9 cellular contexts compared by ENCODE assay signal in genomic region chr14:100374270-100374669, GRCh38. TPM values are rescaled to one million over a fixed set of nuclear protein-coding genes. Genes with fewer than 3 reads are reported as not detected.
A peak's percentile ranks its signal among the peaks of the same experiment; 100 is the strongest.
DNase-seq lines count a peak whose midpoint lies in the region; ATAC-seq and TF ChIP-seq lines count a peak whose summit lies in the region.
"Had no signal": no experiment of that assay in that cellular context is flagged by ENCODE, and none has a peak within 500 bp of the region (broad histone marks: within the 10 kb centered on the region; RNA-seq: fewer than 3 reads in every experiment).

No MANE protein-coding gene starts in this region.

- H3K56ac ChIP-seq in H9 (ENCODE audit: insufficient read length, low read depth, low read length), result no peak overlapping the region

- no peaks in the 10 kb centered on the region for H3K79me2 ChIP-seq in H9 (ENCODE audit: insufficient read depth, low read length)

- peaks cover 0 to 5% (median 0%) of the 10 kb centered on the region in 3 donors for H3K36me3 ChIP-seq in skeletal muscle tissue (ENCODE audit: control insufficient read depth in 3 of 3, insufficient read depth in 3 of 3, low read length in 3 of 3)

- no peak overlapping the region for H2BK20ac ChIP-seq in H9 (ENCODE audit: low read depth, low read length, poor library complexity, severe bottlenecking)

- H2BK12ac ChIP-seq in H9 (ENCODE audit: insufficient read length, low read depth, low read length), result no peak overlapping the region

- H3K14ac ChIP-seq in H9 (ENCODE audit: insufficient read depth, low read length), result no peak overlapping the region

- no CpG with 5 or more reads among the region's 2 CpGs for WGBS in H9 (ENCODE audit: extremely low coverage, insufficient read length, low lambda C conversion rate)

- H2BK5ac ChIP-seq in H9 (ENCODE audit: insufficient read length, low read length), result no peak overlapping the region

- peak overlapping the region in 1 of 3 experiments; percentile 40; a peak in 2 of 7 replicates for H3K27ac Mint-ChIP-seq in H9
- peak overlapping the region; percentile 95 for H3K27ac Mint-ChIP-seq in T-helper 1 cell treated with Interleukin-12 subunit alpha and Interleukin-12 subunit beta and Interleukin-4 antibody, amounts not matched to agents 30 μg/mL and 1 μg/mL, for 36 hours

- H3K4me2 ChIP-seq in H9 (ENCODE audit: insufficient read depth, insufficient read length, low read length), result peak overlapping the region; percentile 77

- no peak overlapping the region for H3K4ac ChIP-seq in H9 (ENCODE audit: low read depth, low read length)

- no peak overlapping the region for H3T11ph ChIP-seq in H9 (ENCODE audit: low read length)

- TF ChIP-seq CTCF in H9 (conservative IDR thresholded peaks at IDR 0.05) (no peak), fibroblast of the aortic adventitia (IDR thresholded peaks at IDR 0.05; ENCODE audit: insufficient read depth, low read length) (no peak)

- H3K27ac ChIP-seq in H9 (ENCODE audit: insufficient read length, low read depth, low read length) (no peak overlapping the region), skeletal muscle tissue (ENCODE audit: low read depth, low read length) (peak overlapping the region; percentile 94)

- no peak for ATAC-seq in HG03097 (IDR thresholded peaks at IDR 0.05; ENCODE audit: low FRiP score, unreplicated experiment)

- H4K91ac ChIP-seq in H9 (ENCODE audit: insufficient read length, low read depth, low read length), result no peak overlapping the region

- no peaks in the 10 kb centered on the region for H3K9me3 ChIP-seq in H9 (ENCODE audit: control insufficient read depth, low read depth, low read length)
- no peaks in the 10 kb centered on the region for H3K9me3 ChIP-seq in skeletal muscle tissue (ENCODE audit: control insufficient read depth in 3 of 3, low read length in 3 of 3)

- peaks cover 16% of the 10 kb centered on the region for H3K23me2 ChIP-seq in H9 (ENCODE audit: insufficient read length, low read depth, low read length, poor library complexity, severe bottlenecking)

- peaks cover 46 to 49% of the 10 kb centered on the region in 2 experiments for H3K4me1 Mint-ChIP-seq in H9
- peaks cover 45% of the 10 kb centered on the region for H3K4me1 Mint-ChIP-seq in T-helper 1 cell treated with Interleukin-12 subunit alpha and Interleukin-12 subunit beta and Interleukin-4 antibody, amounts not matched to agents 30 μg/mL and 1 μg/mL, for 36 hours (ENCODE audit: low read depth)

- H3K4me1 ChIP-seq in H9 (ENCODE audit: insufficient read depth, low read length) (peaks cover 7% of the 10 kb centered on the region; the same call in 1 of the 2 replicates), skeletal muscle tissue (ENCODE audit: control insufficient read depth in 3 of 3, insufficient read depth in 3 of 3, low read length in 3 of 3) (peaks cover 22 to 32% (median 25%) of the 10 kb centered on the region in 3 donors)

- H3K27me3 Mint-ChIP-seq in H9 (ENCODE audit: low read depth), result no peaks in the 10 kb centered on the region
- H3K27me3 Mint-ChIP-seq in T-helper 1 cell treated with Interleukin-12 subunit alpha and Interleukin-12 subunit beta and Interleukin-4 antibody, amounts not matched to agents 30 μg/mL and 1 μg/mL, for 36 hours (ENCODE audit: low read depth), result no peaks in the 10 kb centered on the region

- H2AK5ac ChIP-seq in H9 (ENCODE audit: insufficient read length, low read length), result no peak overlapping the region

- H3K27me3 ChIP-seq in H9 (ENCODE audit: insufficient read depth, low read length), result no peaks in the 10 kb centered on the region
- H3K27me3 ChIP-seq in skeletal muscle tissue (ENCODE audit: control insufficient read depth in 3 of 3, insufficient read depth in 3 of 3, low read length in 3 of 3), result no peaks in the 10 kb centered on the region

- no peak overlapping the region for H3K18ac ChIP-seq in H9 (ENCODE audit: insufficient read length, low read depth, low read length)

- no peak overlapping the region for H4K5ac ChIP-seq in H9 (ENCODE audit: insufficient read length, low read depth, low read length)

- peaks cover 0 to 2% of the 10 kb centered on the region in 2 experiments; a peak in 2 of 5 replicates for H3K9me3 Mint-ChIP-seq in H9
- no peaks in the 10 kb centered on the region for H3K9me3 Mint-ChIP-seq in T-helper 1 cell treated with Interleukin-12 subunit alpha and Interleukin-12 subunit beta and Interleukin-4 antibody, amounts not matched to agents 30 μg/mL and 1 μg/mL, for 36 hours

- H3K4me3 ChIP-seq in fibroblast of the aortic adventitia (ENCODE audit: low read depth, low read length), result peak overlapping the region; percentile 98
- H3K4me3 ChIP-seq in skeletal muscle tissue (ENCODE audit: low read length in 3 of 3), result peak overlapping the region; percentile 91 to 98 (median 97)

- H2AFZ ChIP-seq in H9 (ENCODE audit: low read length), result no peak overlapping the region

- no peaks in the 10 kb centered on the region for H4K20me1 ChIP-seq in H9 (ENCODE audit: control insufficient read depth, insufficient read depth, insufficient read length)

- no peaks in the 10 kb centered on the region for H3K79me1 ChIP-seq in H9 (ENCODE audit: insufficient read depth, low read depth, low read length, poor library complexity, severe bottlenecking)

- no peak overlapping the region for H2BK15ac ChIP-seq in H9 (ENCODE audit: low read depth, low read length)

- H3K4me3 Mint-ChIP-seq in H9, result peak overlapping the region; percentile 92 to 94
- H3K4me3 Mint-ChIP-seq in T-helper 1 cell treated with Interleukin-12 subunit alpha and Interleukin-12 subunit beta and Interleukin-4 antibody, amounts not matched to agents 30 μg/mL and 1 μg/mL, for 36 hours, result peak overlapping the region; percentile 91

- H4K8ac ChIP-seq in H9 (replicated peaks; ENCODE audit: insufficient read length, low read depth, low read length), result no peak overlapping the region

- H3K9ac ChIP-seq in H9 (ENCODE audit: extremely low read depth, insufficient read length, low read length) (no peak overlapping the region), skeletal muscle tissue (ENCODE audit: low read depth in 1 of 3, low read length in 3 of 3) (peak overlapping the region in 2 of 3 donors; percentile 43 to 93)

- peaks cover 8 to 20% (median 15%) of the 10 kb centered on the region in 3 experiments; a peak in 6 of 7 replicates for H3K36me3 Mint-ChIP-seq in H9 (ENCODE audit: insufficient read depth in 1 of 3, low read depth in 3 of 3)
- H3K36me3 Mint-ChIP-seq in T-helper 1 cell treated with Interleukin-12 subunit alpha and Interleukin-12 subunit beta and Interleukin-4 antibody, amounts not matched to agents 30 μg/mL and 1 μg/mL, for 36 hours (ENCODE audit: low read depth), result peaks cover 24% of the 10 kb centered on the region

- no peak overlapping the region for H2BK120ac ChIP-seq in H9 (ENCODE audit: low read depth, low read length, poor library complexity, severe bottlenecking)

- DNase-seq in H9 (no peak), fibroblast of the aortic adventitia (ENCODE audit: low read depth) (no peak), glomerular visceral epithelial cell (ENCODE audit: extremely low spot score) (no peak), NCI-H510A treated with DMSO at 0.1 percent for 48 hours (lab: John Stamatoyannopoulos, UW) (no peak)
- DNase-seq: NCI-H1105 had no signal

- no peak overlapping the region for H3K23ac ChIP-seq in H9 (ENCODE audit: insufficient read length, low read depth, low read length)

RNA-seq across cellular contexts. Expression of gene WDR25, which starts 2.0 kb away (rescaled TPM):
- total RNA-seq in H9 (2021), result 6.2 and 7.4 TPM in 2 replicates
- 15.7 and 21.1 TPM in 2 replicates for total RNA-seq in fibroblast of the aortic adventitia (ENCODE audit: low replicate concordance)
- 8.9 TPM for total RNA-seq in skeletal muscle tissue

RNA-seq across cellular contexts. Expression of gene SLC25A47, which starts 51.1 kb away (rescaled TPM):
- 0.13 TPM in 1 of 2 replicates, not detected in the other for total RNA-seq in H9 (2021)
- not detected in 2 replicates for total RNA-seq in fibroblast of the aortic adventitia (ENCODE audit: low replicate concordance)
- 0.52 TPM for total RNA-seq in skeletal muscle tissue
- total RNA-seq: urinary bladder had no signal
